In genomic region chr3:140265269-140265668, GRCh38 we compare ENCODE assay signal across 29 cellular contexts.
"Had no signal": no experiment of that assay in that cellular context is flagged by ENCODE, and none has a peak within 500 bp of the region (broad histone marks: within the 10 kb centered on the region; RNA-seq: fewer than 3 reads in every experiment).

No MANE protein-coding gene starts in this region.

- H3K4me3 ChIP-seq: adrenal gland, body of pancreas, esophagus muscularis mucosa, gastrocnemius medialis, heart left ventricle had no signal

- H3K27ac Mint-ChIP-seq: activated CD4-positive, alpha-beta memory T cell treated with anti-CD3 and anti-CD28 coated beads, Interleukin-2, amount 10 ng/mL, durations not matched to agents 7 days and 5 days; activated CD4-positive, alpha-beta T cell treated with anti-CD3 and anti-CD28 coated beads, Interleukin-2, amount 10 ng/mL, durations not matched to agents 7 days and 5 days; activated naive CD4-positive, alpha-beta T cell treated with anti-CD3 and anti-CD28 coated beads for 36 hours; activated naive CD4-positive, alpha-beta T cell treated with anti-CD3 and anti-CD28 coated beads, Interleukin-2, amount 50 U/mL, for 24 hours; activated naive CD8-positive, alpha-beta T cell treated with anti-CD3 and anti-CD28 coated beads for 36 hours; activated naive CD8-positive, alpha-beta T cell treated with anti-CD3 and anti-CD28 coated beads, Interleukin-2, amount 50 U/mL, for 24 hours; activated T-helper 2 cell treated with anti-CD3 and anti-CD28 coated beads, Interferon-gamma antibody, Interleukin-2, Interleukin-4, amounts not matched to agents 10 μg/mL and 5 μg/mL and 100 μg/mL, durations not matched to agents 14 hours and 24 hours and 36 hours; effector memory CD8-positive, alpha-beta T cell had no signal

- H3K36me3 Mint-ChIP-seq: activated naive CD4-positive, alpha-beta T cell treated with anti-CD3 and anti-CD28 coated beads, Interleukin-2, amount 50 U/mL, for 24 hours; activated naive CD8-positive, alpha-beta T cell treated with anti-CD3 and anti-CD28 coated beads for 36 hours had no signal

- DNase-seq: activated CD4-positive, alpha-beta memory T cell treated with anti-CD3 and anti-CD28 coated beads, Interleukin-2, amount 10 ng/mL, durations not matched to agents 7 days and 5 days; activated CD4-positive, alpha-beta T cell treated with anti-CD3 and anti-CD28 coated beads for 1 hour; activated CD4-positive, alpha-beta T cell treated with anti-CD3 and anti-CD28 coated beads for 4 hours; activated CD4-positive, alpha-beta T cell treated with anti-CD3 and anti-CD28 coated beads, Interleukin-2, amount 10 ng/mL, durations not matched to agents 7 days and 5 days; activated CD4-positive, alpha-beta T cell treated with anti-CD3 and anti-CD28 coated beads, Interleukin-2, amount 50 U/mL, for 4 hours; activated CD8-positive, alpha-beta memory T cell treated with anti-CD3 and anti-CD28 coated beads, Interleukin-2, amount 50 U/mL, for 48 hours; activated effector memory CD4-positive, alpha-beta T cell treated with anti-CD3 and anti-CD28 coated beads, Interleukin-2, amount 50 U/mL, for 16 hours; activated naive CD4-positive, alpha-beta T cell treated with anti-CD3 and anti-CD28 coated beads for 36 hours; activated naive CD8-positive, alpha-beta T cell treated with anti-CD3 and anti-CD28 coated beads for 36 hours; activated naive CD8-positive, alpha-beta T cell treated with anti-CD3 and anti-CD28 coated beads, Interleukin-2, amount 50 U/mL, for 24 hours; activated T-cell treated with anti-CD3 and anti-CD28 coated beads, Interleukin-2, amount 50 U/mL, for 4 hours; adrenal gland; amygdala; aorta; body of pancreas; caudate nucleus; cortex of kidney; dermis blood vessel endothelial cell; effector CD4-positive, alpha-beta T cell; effector memory CD8-positive, alpha-beta T cell; erythroblast; foreskin keratinocyte; gastrocnemius medialis; glutamatergic neuron; heart left ventricle; T-helper 2 cell had no signal

- H3K36me3 ChIP-seq: adrenal gland, esophagus muscularis mucosa, gastrocnemius medialis, heart left ventricle had no signal

- H3K27me3 Mint-ChIP-seq: activated CD4-positive, alpha-beta memory T cell treated with anti-CD3 and anti-CD28 coated beads, Interleukin-2, amount 10 ng/mL, durations not matched to agents 7 days and 5 days; activated naive CD8-positive, alpha-beta T cell treated with anti-CD3 and anti-CD28 coated beads for 36 hours; effector memory CD8-positive, alpha-beta T cell had no signal

- H3K4me1 Mint-ChIP-seq: activated CD4-positive, alpha-beta memory T cell treated with anti-CD3 and anti-CD28 coated beads, Interleukin-2, amount 10 ng/mL, durations not matched to agents 7 days and 5 days; activated CD4-positive, alpha-beta T cell treated with anti-CD3 and anti-CD28 coated beads, Interleukin-2, amount 10 ng/mL, durations not matched to agents 7 days and 5 days; activated naive CD4-positive, alpha-beta T cell treated with anti-CD3 and anti-CD28 coated beads, Interleukin-2, amount 50 U/mL, for 24 hours; activated naive CD8-positive, alpha-beta T cell treated with anti-CD3 and anti-CD28 coated beads for 36 hours; activated naive CD8-positive, alpha-beta T cell treated with anti-CD3 and anti-CD28 coated beads, Interleukin-2, amount 50 U/mL, for 24 hours had no signal

- H3K9me3 Mint-ChIP-seq: activated CD4-positive, alpha-beta memory T cell treated with anti-CD3 and anti-CD28 coated beads, Interleukin-2, amount 10 ng/mL, durations not matched to agents 7 days and 5 days; activated CD4-positive, alpha-beta T cell treated with anti-CD3 and anti-CD28 coated beads, Interleukin-2, amount 10 ng/mL, durations not matched to agents 7 days and 5 days; activated naive CD4-positive, alpha-beta T cell treated with anti-CD3 and anti-CD28 coated beads for 36 hours; activated naive CD4-positive, alpha-beta T cell treated with anti-CD3 and anti-CD28 coated beads, Interleukin-2, amount 50 U/mL, for 24 hours; activated naive CD8-positive, alpha-beta T cell treated with anti-CD3 and anti-CD28 coated beads for 36 hours; activated naive CD8-positive, alpha-beta T cell treated with anti-CD3 and anti-CD28 coated beads, Interleukin-2, amount 50 U/mL, for 24 hours; activated T-cell treated with anti-CD3 and anti-CD28 coated beads, Interleukin-2, amount 50 U/mL, for 4 hours; activated T-helper 2 cell treated with anti-CD3 and anti-CD28 coated beads, Interferon-gamma antibody, Interleukin-2, Interleukin-4, amounts not matched to agents 10 μg/mL and 5 μg/mL and 100 μg/mL, durations not matched to agents 14 hours and 24 hours and 36 hours; effector memory CD8-positive, alpha-beta T cell had no signal

- H3K4me3 Mint-ChIP-seq: activated CD4-positive, alpha-beta memory T cell treated with anti-CD3 and anti-CD28 coated beads, Interleukin-2, amount 10 ng/mL, durations not matched to agents 7 days and 5 days; activated CD4-positive, alpha-beta T cell treated with anti-CD3 and anti-CD28 coated beads, Interleukin-2, amount 10 ng/mL, durations not matched to agents 7 days and 5 days; activated naive CD4-positive, alpha-beta T cell treated with anti-CD3 and anti-CD28 coated beads for 36 hours; activated naive CD4-positive, alpha-beta T cell treated with anti-CD3 and anti-CD28 coated beads, Interleukin-2, amount 50 U/mL, for 24 hours; activated naive CD8-positive, alpha-beta T cell treated with anti-CD3 and anti-CD28 coated beads for 36 hours; activated naive CD8-positive, alpha-beta T cell treated with anti-CD3 and anti-CD28 coated beads, Interleukin-2, amount 50 U/mL, for 24 hours; activated T-cell treated with anti-CD3 and anti-CD28 coated beads, Interleukin-2, amount 50 U/mL, for 4 hours; effector memory CD8-positive, alpha-beta T cell had no signal

- H3K27me3 ChIP-seq: adrenal gland, body of pancreas, esophagus muscularis mucosa, gastrocnemius medialis had no signal

- ATAC-seq: activated naive CD8-positive, alpha-beta T cell treated with anti-CD3 and anti-CD28 coated beads, Interleukin-2, amount 50 U/mL, for 24 hours; activated T-cell treated with anti-CD3 and anti-CD28 coated beads, Interleukin-2, amount 50 U/mL, for 4 hours; body of pancreas; effector memory CD8-positive, alpha-beta T cell; foreskin keratinocyte; gastrocnemius medialis had no signal
